Comparison of ENCODE assay signal across 8 cellular contexts in genomic region chr9:113516840-113517577, GRCh38. TPM values are rescaled to one million over a fixed set of nuclear protein-coding genes. Genes with fewer than 3 reads are reported as not detected.
A peak's percentile ranks its signal among the peaks of the same experiment; 100 is the strongest.
DNase-seq lines count a peak whose midpoint lies in the region; ATAC-seq and TF ChIP-seq lines count a peak whose summit lies in the region.

No MANE protein-coding gene starts in this region.

- H3K9ac ChIP-seq in DND-41 (ENCODE audit: low read depth, low read length) (peak overlapping the region; percentile 67), KMS-11 (peak overlapping the region; percentile 46; the same call in 1 of the 2 replicates)

- H3K27me3 ChIP-seq in DND-41 (ENCODE audit: insufficient read depth, low read length, poor library complexity), result no peaks in the 10 kb centered on the region
- H3K27me3 ChIP-seq in KMS-11 (ENCODE audit: insufficient read depth, low read depth), result no peaks in the 10 kb centered on the region
- no peaks in the 10 kb centered on the region for H3K27me3 ChIP-seq in thymus (ENCODE audit: control insufficient read depth, insufficient read depth)
- H3K27me3 ChIP-seq in gastrocnemius medialis, result no peaks in the 10 kb centered on the region

- peaks cover 1% of the 10 kb centered on the region for H3K4me1 Mint-ChIP-seq in mesothelial cell of epicardium

- no peaks in the 10 kb centered on the region for H3K9me3 Mint-ChIP-seq in mesothelial cell of epicardium

- no peaks in the 10 kb centered on the region for H3K36me3 ChIP-seq in DND-41 (ENCODE audit: insufficient read depth, low read length)
- no peaks in the 10 kb centered on the region for H3K36me3 ChIP-seq in KMS-11 (ENCODE audit: insufficient read depth)
- no peaks in the 10 kb centered on the region for H3K36me3 ChIP-seq in thymus (ENCODE audit: control insufficient read depth, insufficient read depth)
- no peaks in the 10 kb centered on the region for H3K36me3 ChIP-seq in gastrocnemius medialis

- peak overlapping the region; percentile 62 for H2AFZ ChIP-seq in DND-41 (ENCODE audit: low read depth, low read length)
- peak overlapping the region; percentile 70 for H2AFZ ChIP-seq in KMS-11 (ENCODE audit: low read depth)

- H3K27ac ChIP-seq in DND-41 (ENCODE audit: low read length) (peak overlapping the region; percentile 94), KMS-11 (peak overlapping the region; percentile 67), thymus (ENCODE audit: low read depth) (peak overlapping the region; percentile 80), gastrocnemius medialis (no peak overlapping the region)

- H4K20me1 ChIP-seq in DND-41 (ENCODE audit: insufficient read depth, low read length) (no peaks in the 10 kb centered on the region), KMS-11 (ENCODE audit: insufficient read depth) (no peaks in the 10 kb centered on the region)

- no peak for TF ChIP-seq POLR2A in gastrocnemius medialis (IDR thresholded peaks at IDR 0.05)

- H3K4me3 ChIP-seq in DND-41 (ENCODE audit: low read depth in 1 of 2, low read length in 2 of 2) (peak overlapping the region; percentile 12 to 56; a peak in 3 of 4 replicates), KMS-11 (IDR thresholded peaks at IDR 0.05; ENCODE audit: insufficient read depth, low read depth, low read length) (no peak overlapping the region), thymus (ENCODE audit: low read length) (peak overlapping the region; percentile 30), gastrocnemius medialis (no peak overlapping the region)

- no peaks in the 10 kb centered on the region for H3K9me3 ChIP-seq in DND-41 (ENCODE audit: insufficient read depth, low read length, severe bottlenecking)
- no peaks in the 10 kb centered on the region for H3K9me3 ChIP-seq in thymus (ENCODE audit: control insufficient read depth)
- H3K9me3 ChIP-seq in gastrocnemius medialis, result no peaks in the 10 kb centered on the region

- ATAC-seq in DND-41 (ENCODE audit: insufficient read depth, low read depth) (peak; percentile 93), GM21447 (IDR thresholded peaks at IDR 0.05; ENCODE audit: unreplicated experiment) (peak; percentile 88), gastrocnemius medialis (no peak)

- DNase-seq in DND-41 (peak; percentile 89), mesothelial cell of epicardium (ENCODE audit: low spot score in 2 of 2, unreplicated experiment in 2 of 2) (no peak), gastrocnemius medialis (no peak), NCI-H2227 (lab: John Stamatoyannopoulos, UW; ENCODE audit: unreplicated experiment) (no peak)
- DNase-seq in activated CD8-positive, alpha-beta memory T cell treated with anti-CD3 and anti-CD28 coated beads, Interleukin-2, amount 50 U/mL, for 24 hours (ENCODE audit: extremely low read depth), result peak; percentile 59

- H3K79me2 ChIP-seq in DND-41 (ENCODE audit: insufficient read depth, low read length) (0 out of 2 replicates have a peak, but pooled peaks cover 2% of the 10 kb centered on the region), KMS-11 (ENCODE audit: insufficient read depth, low read depth) (peaks cover 42% of the 10 kb centered on the region; the same call in 1 of the 2 replicates)

- H3K4me1 ChIP-seq in DND-41 (ENCODE audit: insufficient read depth, low read length) (peaks cover 76% of the 10 kb centered on the region), KMS-11 (ENCODE audit: low read depth, poor library complexity, severe bottlenecking) (peaks cover 75% of the 10 kb centered on the region), thymus (ENCODE audit: control insufficient read depth, insufficient read depth, low read length) (peaks cover 45% of the 10 kb centered on the region), gastrocnemius medialis (peaks cover 7 to 11% of the 10 kb centered on the region in 2 donors)

- TF ChIP-seq CTCF in DND-41 (IDR thresholded peaks at IDR 0.05; ENCODE audit: borderline replicate concordance, extremely low read depth, low read length, poor library complexity, severe bottlenecking) (no peak), KMS-11 (conservative IDR thresholded peaks at IDR 0.05; ENCODE audit: low read depth, low read length) (no peak), mesothelial cell of epicardium (IDR thresholded peaks at IDR 0.05; ENCODE audit: unreplicated experiment) (no peak), gastrocnemius medialis (IDR thresholded peaks at IDR 0.05 in 4 of 5, conservative IDR thresholded peaks at IDR 0.05 in 1 of 5) (no peak)

- no peaks in the 10 kb centered on the region for H3K27me3 Mint-ChIP-seq in mesothelial cell of epicardium (ENCODE audit: low read depth)

- peaks cover 2% of the 10 kb centered on the region for H3K36me3 Mint-ChIP-seq in mesothelial cell of epicardium

- WGBS in thymus, result 8% methylated on average over 8 of the region's 8 CpGs

- peak overlapping the region; percentile 69 for H3K4me2 ChIP-seq in DND-41 (ENCODE audit: insufficient read depth, low read length)
- H3K4me2 ChIP-seq in KMS-11, result peak overlapping the region; percentile 98

- intact Hi-C loops in gastrocnemius medialis (cut with DNase I; ENCODE audit: low total_unique reads), result no loop called here

- no peak overlapping the region for H3K4me3 Mint-ChIP-seq in mesothelial cell of epicardium

- H3K27ac Mint-ChIP-seq in mesothelial cell of epicardium, result peak overlapping the region; percentile 34

- in situ Hi-C loops in gastrocnemius medialis (cut with MboI; ENCODE audit: low sequenced_read_pairs in 4 of 4), result no loop called here

RNA-seq across cellular contexts. Expression of gene RGS3, which starts 53.5 kb away (rescaled TPM):
- total RNA-seq in mesothelial cell of epicardium, result 24.9 to 26.6 TPM (median 26.3 TPM) in 3 replicates
- polyA plus RNA-seq in thymus, result 16.5 TPM
- total RNA-seq in gastrocnemius medialis, result 10 to 100 TPM in 2 of 4 donors, 1 to 10 TPM in 2; 5.9 to 11.8 (median 9.8) TPM

Comparison
In these comparisons a context has a peak if more than half of its experiments do, and no peak if none do; other contexts are left out.
1. ATAC-seq: peak in DND-41 (single experiment) and GM21447 (single experiment); none in gastrocnemius medialis (0 of 2).
2. DNase-seq: peak in DND-41 (single experiment) and activated CD8-positive, alpha-beta memory T cell treated with anti-CD3 and anti-CD28 coated beads, Interleukin-2, amount 50 U/mL, for 24 hours (single experiment); none in mesothelial cell of epicardium (0 of 2), gastrocnemius medialis (0 of 2) and NCI-H2227 (single experiment).
3. H3K27ac ChIP-seq: peak in DND-41 (single experiment), KMS-11 (single experiment) and thymus (single experiment); none in gastrocnemius medialis (0 of 4).
4. H3K4me3 ChIP-seq: peak in DND-41 (2 of 2) and thymus (single experiment); none in KMS-11 (single experiment) and gastrocnemius medialis (0 of 4).